ENCODE assay signal across 8 cellular contexts in the genomic region with DNA sequence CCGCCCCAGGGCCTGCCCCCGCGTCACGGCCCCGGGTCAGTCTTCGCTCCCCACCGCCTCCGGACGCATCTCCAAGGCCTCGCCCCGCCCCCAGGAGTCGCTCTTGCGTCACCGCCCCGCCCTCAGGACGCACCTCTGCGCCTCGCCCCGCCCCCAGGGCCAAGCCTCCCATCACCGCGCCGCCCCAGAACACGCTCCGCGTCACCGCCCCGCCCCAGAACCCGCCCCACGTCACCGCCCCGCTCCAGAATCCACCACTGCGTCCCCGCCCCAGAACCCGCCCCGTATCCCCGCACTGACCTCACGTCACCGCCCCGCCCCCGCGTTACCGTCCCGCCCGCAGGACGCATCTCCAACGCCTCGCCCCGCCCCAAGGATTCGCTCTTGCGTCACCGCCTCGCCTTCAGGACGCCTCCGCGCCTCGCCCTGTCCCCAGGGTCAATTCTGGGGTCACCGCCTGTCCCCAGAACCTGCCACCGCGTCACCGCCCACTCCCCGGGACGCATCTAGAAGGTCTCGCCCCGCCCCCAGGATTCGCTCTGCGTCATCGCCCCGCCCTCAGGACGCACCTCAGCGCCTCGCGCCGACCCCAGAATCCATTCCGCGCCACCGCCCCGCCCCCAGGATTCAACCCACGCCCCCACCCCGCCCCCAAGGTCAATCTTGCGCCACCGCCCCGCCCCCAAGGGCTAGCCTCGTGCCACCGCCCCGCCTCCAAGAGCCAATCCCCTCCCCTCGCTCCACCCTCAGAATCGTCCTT. TPM values are rescaled to one million over a fixed set of nuclear protein-coding genes. Genes with fewer than 3 reads are reported as not detected.
A peak's percentile ranks its signal among the peaks of the same experiment; 100 is the strongest.
DNase-seq lines count a peak whose midpoint lies in the region; ATAC-seq and TF ChIP-seq lines count a peak whose summit lies in the region.

No MANE protein-coding gene starts in this region.

- in situ Hi-C loops in GM13977 (cut with MboI; ENCODE audit: low pct_unique_long_range_greater_than_20kb, low sequenced_read_pairs, unreplicated experiment), result no loop called here

- H3K9me3 ChIP-seq in T-helper 17 cell (ENCODE audit: control insufficient read depth, low read length, poor library complexity, severe bottlenecking), result no peaks in the 10 kb centered on the region
- H3K9me3 ChIP-seq in psoas muscle, result no peaks in the 10 kb centered on the region

- DNase-seq in GM13977 (ENCODE audit: low spot score), result peak; percentile 98
- peak; percentile 80 for DNase-seq in NCI-H1694 treated with DMSO at 0.1 percent for 48 hours (lab: John Stamatoyannopoulos, UW)
- peak; percentile 99 to 100 (median 100) for DNase-seq in T-helper 17 cell
- peak; percentile 100 for DNase-seq in left ventricle myocardium superior
- DNase-seq in psoas muscle, result peak; percentile 100

- H3K36me3 ChIP-seq in psoas muscle (ENCODE audit: insufficient read depth in 1 of 2, low read depth in 1 of 2) (peaks cover 0 to 6% of the 10 kb centered on the region in 2 donors), urinary bladder (ENCODE audit: insufficient read depth) (no peaks in the 10 kb centered on the region)

- peaks cover under 1% of the 10 kb centered on the region for H3K36me3 Mint-ChIP-seq in T-helper 17 cell (ENCODE audit: low read depth)

- peaks cover 26% of the 10 kb centered on the region for H3K4me1 ChIP-seq in psoas muscle
- H3K4me1 ChIP-seq in urinary bladder (ENCODE audit: insufficient read depth), result no peaks in the 10 kb centered on the region

- no peak for TF ChIP-seq CTCF in GM13977 (IDR thresholded peaks at IDR 0.05; ENCODE audit: extremely low read depth, insufficient read depth, missing control alignments)
- TF ChIP-seq CTCF in psoas muscle (IDR thresholded peaks at IDR 0.05), result no peak

- peaks cover 49% of the 10 kb centered on the region for H3K4me1 Mint-ChIP-seq in T-helper 17 cell

- WGBS in psoas muscle, 3 donors, result 0 to 1% (median 1%) methylated on average over 40 to 86 of the region's 87 CpGs
- WGBS in urinary bladder, result 1% methylated on average over 86 of the region's 87 CpGs

- intact Hi-C loops in left ventricle myocardium superior (cut with micrococcal nuclease) (no loop called here), psoas muscle (cut with DNase I) (loop anchor here in 1 of 2 donors (5.0 kb wide), 2 partner anchors 93 to 213 kb away; a partner anchor contains a TSS)

- H3K27me3 Mint-ChIP-seq in T-helper 17 cell, result no peaks in the 10 kb centered on the region

- H3K27ac ChIP-seq in angular gyrus (ENCODE audit: low read depth, low read length), result peak overlapping the region; percentile 100
- peak overlapping the region; percentile 91 for H3K27ac ChIP-seq in psoas muscle
- peak overlapping the region; percentile 100 for H3K27ac ChIP-seq in urinary bladder (ENCODE audit: low read depth)

- H3K27me3 ChIP-seq in psoas muscle (ENCODE audit: insufficient read depth in 3 of 3, low read length in 2 of 3), result no peaks in the 10 kb centered on the region

- H3K27ac Mint-ChIP-seq in T-helper 17 cell, result peak overlapping the region; percentile 98

- H3K4me3 ChIP-seq in psoas muscle (peak overlapping the region; percentile 87), urinary bladder (ENCODE audit: low read depth, low read length) (peak overlapping the region; percentile 75)

- H3K4me3 Mint-ChIP-seq in T-helper 17 cell, result peak overlapping the region; percentile 96

- ATAC-seq in HG02885 (IDR thresholded peaks at IDR 0.05; ENCODE audit: poor library complexity, unreplicated experiment) (peak; percentile 46), T-helper 17 cell (peak; percentile 63), left ventricle myocardium superior (peak; percentile 70), psoas muscle (peak; percentile 67 to 75 (median 72))

RNA-seq across cellular contexts. Expression of a gene that starts 0.4 kb away (rescaled TPM):
- total RNA-seq in T-helper 17 cell (10 to 100 TPM; 11.4 to 14.8 TPM), left ventricle myocardium superior (14.9 TPM), psoas muscle (1 to 10 TPM; 6.1 to 8.9 (median 7.4) TPM), urinary bladder (9.3 TPM)
- polyA plus RNA-seq in psoas muscle (10 to 100 TPM in 1 of 3 donors, 1 to 10 TPM in 2; 5.3 to 10.5 (median 9.9) TPM), urinary bladder (15.4 TPM)

RNA-seq across cellular contexts. Expression of a gene that starts 2.2 kb away (rescaled TPM):
- total RNA-seq in T-helper 17 cell, result 10 to 100 TPM; 13.2 to 20.5 TPM
- 17.1 TPM for total RNA-seq in left ventricle myocardium superior
- total RNA-seq in psoas muscle, result 10 to 100 TPM; 17.2 to 29.9 (median 22.7) TPM
- 10 to 100 TPM in 1 of 3 donors, 1 to 10 TPM in 2; 6.8 to 16.2 (median 6.8) TPM for polyA plus RNA-seq in psoas muscle
- total RNA-seq in urinary bladder, result 18.7 TPM
- polyA plus RNA-seq in urinary bladder, result 5.6 TPM

RNA-seq across cellular contexts. Expression of a gene that starts 48.6 kb away (rescaled TPM):
- total RNA-seq in T-helper 17 cell (not detected), left ventricle myocardium superior (not detected), psoas muscle (under 1 TPM in 1 of 4 donors, not detected in 3; 0.36 TPM), urinary bladder (0.32 TPM)
- polyA plus RNA-seq in psoas muscle (not detected), urinary bladder (not detected)

Comparison
In these comparisons a context has a peak if more than half of its experiments do, and no peak if none do; other contexts are left out.
1. Peak in every context shown above with its lines: DNase-seq, ATAC-seq, H3K4me3 ChIP-seq and H3K27ac ChIP-seq.